Comparison of ENCODE assay signal across 20 cellular contexts in the genomic region with DNA sequence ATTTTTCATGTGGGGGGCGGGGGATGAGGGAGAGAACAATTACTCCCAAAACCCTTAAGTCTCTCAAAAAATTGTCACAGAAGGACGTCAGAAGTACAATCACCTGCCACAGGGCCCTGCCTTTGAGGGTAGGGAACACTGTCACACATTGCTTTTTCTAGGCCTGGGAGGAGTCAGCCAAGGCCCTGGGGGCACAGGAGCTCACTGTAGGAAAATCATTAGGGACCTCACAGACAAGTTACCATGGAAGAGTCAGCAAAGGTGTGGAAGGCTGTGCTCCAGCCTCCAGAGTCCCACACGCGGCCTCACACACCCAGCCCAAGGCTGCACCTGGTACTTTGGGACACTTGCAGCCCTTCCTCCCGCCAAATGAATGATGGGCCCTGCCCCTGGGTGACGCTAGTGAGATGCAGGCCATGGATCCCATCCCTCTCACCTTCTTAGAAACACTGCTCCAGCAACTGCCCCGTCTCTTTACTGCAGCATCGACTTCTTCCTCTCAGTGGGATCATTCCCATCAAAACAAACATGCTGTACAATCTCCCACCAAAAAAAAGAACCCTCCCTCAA.
"Had no signal": no experiment of that assay in that cellular context is flagged by ENCODE, and none has a peak within 500 bp of the region (broad histone marks: within the 10 kb centered on the region; RNA-seq: fewer than 3 reads in every experiment).

No MANE protein-coding gene starts in this region.

- H3K36me3 ChIP-seq: colonic mucosa, right atrium auricular region had no signal

- H3K9me3 Mint-ChIP-seq: activated CD4-positive, alpha-beta T cell treated with anti-CD3 and anti-CD28 coated beads, Interleukin-2, amount 10 ng/mL, durations not matched to agents 24 days and 14 days; activated naive CD8-positive, alpha-beta T cell treated with anti-CD3 and anti-CD28 coated beads, Interleukin-2, amount 10 ng/mL, durations not matched to agents 7 days and 5 days; nephron had no signal

- H3K4me3 ChIP-seq: colonic mucosa, hepatocyte, right atrium auricular region, smooth muscle cell had no signal

- H3K9me3 ChIP-seq: colonic mucosa, right atrium auricular region had no signal

- H3K4me2 ChIP-seq: smooth muscle cell had no signal

- H3K36me3 Mint-ChIP-seq: activated naive CD8-positive, alpha-beta T cell treated with anti-CD3 and anti-CD28 coated beads, Interleukin-2, amount 10 ng/mL, durations not matched to agents 7 days and 5 days; brain had no signal

- H3K27ac Mint-ChIP-seq: activated CD4-positive, alpha-beta T cell treated with anti-CD3 and anti-CD28 coated beads, Interleukin-2, amount 10 ng/mL, durations not matched to agents 24 days and 14 days; activated CD8-positive, alpha-beta T cell treated with anti-CD3 and anti-CD28 coated beads, Interleukin-2, amount 10 ng/mL, durations not matched to agents 7 days and 5 days; activated naive CD8-positive, alpha-beta T cell treated with anti-CD3 and anti-CD28 coated beads, Interleukin-2, amount 10 ng/mL, durations not matched to agents 7 days and 5 days; brain; nephron had no signal

- FAIRE-seq: TTC549 had no signal

- H3K27ac ChIP-seq: colonic mucosa, hepatocyte, right atrium auricular region had no signal

- DNase-seq: activated CD4-positive, alpha-beta T cell treated with anti-CD3 and anti-CD28 coated beads, Interleukin-2, amount 10 ng/mL, durations not matched to agents 24 days and 14 days; activated CD4-positive, CD25-positive, alpha-beta regulatory T cell; activated CD8-positive, alpha-beta memory T cell treated with anti-CD3 and anti-CD28 coated beads, Interleukin-2, amount 50 U/mL, for 4 hours; activated CD8-positive, alpha-beta T cell treated with anti-CD3 and anti-CD28 coated beads, Interleukin-2, amount 10 ng/mL, durations not matched to agents 7 days and 5 days; activated naive CD8-positive, alpha-beta T cell treated with anti-CD3 and anti-CD28 coated beads, Interleukin-2, amount 10 ng/mL, durations not matched to agents 7 days and 5 days; central memory CD4-positive, alpha-beta T cell; colonic mucosa; occipital lobe; stimulated activated CD4-positive, alpha-beta T cell treated with anti-CD3 and anti-CD28 coated beads, Interleukin-4, amount 100 ng/mL, for 4 hours; stimulated activated CD8-positive, alpha-beta memory T cell treated with anti-CD3 and anti-CD28 coated beads, Interleukin-4, amount 100 ng/mL, for 48 hours; stimulated activated naive CD4-positive, alpha-beta T cell treated with Interleukin-2 at 50 U/mL for 16 hours; substantia nigra; trophoblast cell had no signal

- H2AFZ ChIP-seq: hepatocyte had no signal

- ATAC-seq: activated CD8-positive, alpha-beta T cell treated with anti-CD3 and anti-CD28 coated beads, Interleukin-2, amount 10 ng/mL, durations not matched to agents 7 days and 5 days; esophagus mucosa had no signal

- H3K4me3 Mint-ChIP-seq: activated CD4-positive, alpha-beta T cell treated with anti-CD3 and anti-CD28 coated beads, Interleukin-2, amount 10 ng/mL, durations not matched to agents 24 days and 14 days; activated CD8-positive, alpha-beta T cell treated with anti-CD3 and anti-CD28 coated beads, Interleukin-2, amount 10 ng/mL, durations not matched to agents 7 days and 5 days; activated naive CD8-positive, alpha-beta T cell treated with anti-CD3 and anti-CD28 coated beads, Interleukin-2, amount 10 ng/mL, durations not matched to agents 7 days and 5 days; brain; nephron had no signal

- H3K27me3 ChIP-seq: colonic mucosa, right atrium auricular region had no signal
